In the genomic region with DNA sequence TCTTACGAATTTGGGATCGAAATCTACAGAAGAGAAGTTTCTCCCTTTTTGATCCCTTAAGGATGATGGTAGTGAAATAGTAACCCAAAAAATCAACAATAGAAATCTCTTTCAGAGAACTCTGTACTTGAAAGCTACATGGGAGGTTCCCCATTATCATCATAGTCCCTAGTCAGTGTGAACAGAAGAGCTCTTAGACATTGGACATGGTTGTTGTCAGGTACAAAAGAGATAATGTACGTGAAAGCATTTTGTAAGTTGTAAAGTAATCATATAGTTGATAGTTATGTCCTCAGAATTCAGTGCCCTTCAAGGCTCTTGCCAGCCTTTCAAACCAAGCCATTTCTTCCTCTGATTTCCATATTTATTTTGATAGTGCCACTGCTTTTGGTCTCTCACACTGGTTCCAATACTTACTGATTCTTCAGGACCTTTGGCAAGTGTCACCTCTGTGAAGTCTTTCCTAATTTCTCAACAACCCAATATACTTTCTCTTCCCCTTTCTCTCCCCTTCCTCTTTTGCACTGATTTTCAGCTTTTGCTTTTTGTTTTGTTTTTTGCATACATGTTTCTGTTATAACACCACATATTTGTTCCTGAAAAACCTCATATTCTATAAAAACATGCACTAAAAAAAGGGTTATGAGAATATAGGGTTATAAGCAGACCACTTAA, we compare ENCODE assay signal across 23 cellular contexts. TPM values are rescaled to one million over a fixed set of nuclear protein-coding genes. Genes with fewer than 3 reads are reported as not detected.
DNase-seq lines count a peak whose midpoint lies in the region; ATAC-seq, FAIRE-seq and TF ChIP-seq lines count a peak whose summit lies in the region.
"Had no signal": no experiment of that assay in that cellular context is flagged by ENCODE, and none has a peak within 500 bp of the region (broad histone marks: within the 10 kb centered on the region; RNA-seq: fewer than 3 reads in every experiment).

No MANE protein-coding gene starts in this region.

- H3K36me3 ChIP-seq in astrocyte (ENCODE audit: insufficient read depth, low read length): peaks cover 17% of the 10 kb centered on the region

- H3K27ac ChIP-seq in astrocyte (ENCODE audit: low read depth, low read length): no peak overlapping the region
- H3K27ac ChIP-seq: gastroesophageal sphincter had no signal

- peak; percentile 11 for DNase-seq in Ammon's horn (ENCODE audit: low spot score)
- no peak for DNase-seq in GM12892 (ENCODE audit: insufficient read length)
- DNase-seq in NOMO-1 (lab: John Stamatoyannopoulos, UW; ENCODE audit: unreplicated experiment in 2 of 2): peak; percentile 46 to 82
- no peak for DNase-seq in astrocyte (ENCODE audit: low read depth)
- DNase-seq in activated gamma-delta T cell (lab: John Stamatoyannopoulos, UW): no peak
- DNase-seq: ACHN; CD8-positive, alpha-beta memory T cell; EL; HFFc6; NCI-H2029 treated with DMSO at 0.1 percent for 48 hours; NCI-H446 treated with DMSO at 0.1 percent for 48 hours; NK-92 treated with Interleukin-12 subunit alpha and Interleukin-12 subunit beta, amount 100 ng/mL, for 24 hours; right cardiac atrium; SHP77; stimulated activated naive CD8-positive, alpha-beta T cell treated with anti-CD3 and anti-CD28 coated beads, Interleukin-15, amount 100 ng/mL, for 72 hours had no signal

- H3K27me3 ChIP-seq in astrocyte (ENCODE audit: insufficient read depth, low read length): no peaks in the 10 kb centered on the region
- H3K27me3 ChIP-seq: gastroesophageal sphincter had no signal

- no peak for TF ChIP-seq CTCF in astrocyte (IDR thresholded peaks at IDR 0.05; ENCODE audit: insufficient read depth, low read depth, low read length)

- ATAC-seq in GM21717 (IDR thresholded peaks at IDR 0.05; ENCODE audit: unreplicated experiment): no peak
- no peak for ATAC-seq in GM18517 (IDR thresholded peaks at IDR 0.05; ENCODE audit: unreplicated experiment)
- no peak for ATAC-seq in HG02938 (IDR thresholded peaks at IDR 0.05; ENCODE audit: unreplicated experiment)
- ATAC-seq: gastroesophageal sphincter; right cardiac atrium; stimulated activated naive CD8-positive, alpha-beta T cell treated with anti-CD3 and anti-CD28 coated beads, Interleukin-15, amount 100 ng/mL, for 72 hours had no signal

- H3K9me3 ChIP-seq in astrocyte (ENCODE audit: insufficient read depth, low read depth, low read length): no peaks in the 10 kb centered on the region
- H3K9me3 ChIP-seq: gastroesophageal sphincter had no signal

- H3K4me3 ChIP-seq in astrocyte (ENCODE audit: insufficient read depth, low read depth, low read length): no peak overlapping the region
- H3K4me3 ChIP-seq: gastroesophageal sphincter had no signal

- no peak overlapping the region for H3K27ac Mint-ChIP-seq in astrocyte (ENCODE audit: unreplicated experiment)
- H3K27ac Mint-ChIP-seq: activated T-helper 1 cell treated with anti-CD3 and anti-CD28 coated beads, Interleukin-12 subunit alpha, Interleukin-12 subunit beta, Interleukin-2, Interleukin-4 antibody, amounts not matched to agents 30 ng/mL and 10 ng/mL and 1 ng/mL, durations not matched to agents 14 hours and 24 hours and 36 hours; HFFc6; stimulated activated naive CD8-positive, alpha-beta T cell treated with anti-CD3 and anti-CD28 coated beads, Interleukin-15, amount 100 ng/mL, for 72 hours; T-helper 2 cell treated with Interferon-gamma antibody and Interleukin-4, amounts not matched to agents 5 μg/mL and 100 μg/mL, for 36 hours had no signal

- H3K4me1 ChIP-seq in astrocyte (ENCODE audit: insufficient read depth, low read length): no peaks in the 10 kb centered on the region

- no peak for TF ChIP-seq POLR2A in GM12892 (IDR thresholded peaks at IDR 0.05; ENCODE audit: low read depth, low read length)

- no peaks in the 10 kb centered on the region for H3K27me3 Mint-ChIP-seq in astrocyte (ENCODE audit: low read depth, unreplicated experiment)
- H3K27me3 Mint-ChIP-seq: CD8-positive, alpha-beta memory T cell; central memory CD8-positive, alpha-beta T cell; stimulated activated naive CD8-positive, alpha-beta T cell treated with anti-CD3 and anti-CD28 coated beads, Interleukin-15, amount 100 ng/mL, for 72 hours had no signal

- H3K9me3 Mint-ChIP-seq in astrocyte (ENCODE audit: unreplicated experiment): no peaks in the 10 kb centered on the region
- H3K9me3 Mint-ChIP-seq: activated T-helper 1 cell treated with anti-CD3 and anti-CD28 coated beads, Interleukin-12 subunit alpha, Interleukin-12 subunit beta, Interleukin-2, Interleukin-4 antibody, amounts not matched to agents 30 ng/mL and 10 ng/mL and 1 ng/mL, durations not matched to agents 14 hours and 24 hours and 36 hours; CD8-positive, alpha-beta memory T cell; central memory CD8-positive, alpha-beta T cell; HFFc6; stimulated activated naive CD8-positive, alpha-beta T cell treated with anti-CD3 and anti-CD28 coated beads, Interleukin-15, amount 100 ng/mL, for 72 hours; T-helper 2 cell treated with Interferon-gamma antibody and Interleukin-4, amounts not matched to agents 5 μg/mL and 100 μg/mL, for 36 hours had no signal

- no peak overlapping the region for H3K9ac ChIP-seq in astrocyte (ENCODE audit: low read length)

- H3K79me2 ChIP-seq in astrocyte (ENCODE audit: insufficient read depth, low read length): no peaks in the 10 kb centered on the region

- H3K4me2 ChIP-seq in astrocyte (ENCODE audit: low read length): no peak overlapping the region

- H3K4me1 Mint-ChIP-seq in astrocyte (ENCODE audit: low read depth, unreplicated experiment): no peaks in the 10 kb centered on the region
- H3K4me1 Mint-ChIP-seq: central memory CD8-positive, alpha-beta T cell had no signal

- FAIRE-seq in GM12892 (lab: Jason Lieb, UNC): peak; percentile 80
- peak; percentile 64 for FAIRE-seq in astrocyte (lab: Jason Lieb, UNC)
- FAIRE-seq: HTR-8/SVneo had no signal

- peaks cover 7% of the 10 kb centered on the region for H3K36me3 Mint-ChIP-seq in astrocyte (ENCODE audit: low read depth, unreplicated experiment)

- no peak overlapping the region for H2AFZ ChIP-seq in astrocyte (ENCODE audit: low read depth, low read length)

- no peaks in the 10 kb centered on the region for H4K20me1 ChIP-seq in astrocyte (ENCODE audit: insufficient read depth, low read length)

- H3K4me3 Mint-ChIP-seq in astrocyte (ENCODE audit: unreplicated experiment): no peak overlapping the region
- H3K4me3 Mint-ChIP-seq: activated T-helper 1 cell treated with anti-CD3 and anti-CD28 coated beads, Interleukin-12 subunit alpha, Interleukin-12 subunit beta, Interleukin-2, Interleukin-4 antibody, amounts not matched to agents 30 ng/mL and 10 ng/mL and 1 ng/mL, durations not matched to agents 14 hours and 24 hours and 36 hours; CD8-positive, alpha-beta memory T cell; central memory CD8-positive, alpha-beta T cell; HFFc6; stimulated activated naive CD8-positive, alpha-beta T cell treated with anti-CD3 and anti-CD28 coated beads, Interleukin-15, amount 100 ng/mL, for 72 hours; T-helper 2 cell treated with Interferon-gamma antibody and Interleukin-4, amounts not matched to agents 5 μg/mL and 100 μg/mL, for 36 hours had no signal

RNA-seq across cellular contexts. Expression of a gene that starts 22.4 kb away (rescaled TPM):
- polyA plus RNA-seq in GM12892 (2012; ENCODE audit: missing spikeins): 29.9 TPM
- total RNA-seq in astrocyte: 33.8 and 34.0 TPM in 2 replicates

RNA-seq across cellular contexts. Expression of a gene that starts 59.7 kb away (rescaled TPM):
- polyA plus RNA-seq in GM12892 (2012; ENCODE audit: missing spikeins): 70.9 TPM
- total RNA-seq in astrocyte: 63.0 and 63.7 TPM in 2 replicates

Comparison
In these comparisons a context has a peak if more than half of its experiments do, and no peak if none do; other contexts are left out.
1. DNase-seq: peak in Ammon's horn (single experiment) and NOMO-1 (2 of 2); none in GM12892 (single experiment), astrocyte (single experiment) and activated gamma-delta T cell (single experiment).